Comparison of ENCODE assay signal across 22 cellular contexts in the genomic region with DNA sequence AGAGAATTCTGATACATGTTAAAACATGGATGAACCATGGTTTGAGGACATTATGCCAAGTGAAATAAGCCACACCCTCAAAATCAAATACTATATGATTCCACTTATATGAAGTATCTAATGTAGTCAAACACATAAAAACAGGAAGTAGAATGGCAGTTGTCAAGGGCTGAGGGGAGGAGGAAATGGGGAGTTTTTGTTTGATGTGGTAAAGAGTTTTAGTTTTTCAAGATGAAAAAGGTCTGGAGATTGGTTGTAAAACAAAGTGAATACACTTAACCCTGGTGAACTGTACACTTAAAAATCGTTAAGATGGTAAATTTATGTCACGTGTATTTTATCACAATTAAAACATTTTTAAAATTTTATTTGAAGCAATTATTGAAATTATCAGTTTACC.
A peak's percentile ranks its signal among the peaks of the same experiment; 100 is the strongest.
DNase-seq lines count a peak whose midpoint lies in the region; ATAC-seq and TF ChIP-seq lines count a peak whose summit lies in the region.
"Had no signal": no experiment of that assay in that cellular context is flagged by ENCODE, and none has a peak within 500 bp of the region (broad histone marks: within the 10 kb centered on the region; RNA-seq: fewer than 3 reads in every experiment).

No MANE protein-coding gene starts in this region.

- no peak overlapping the region for H2AFZ ChIP-seq in Loucy (ENCODE audit: low read length)

- POLR2A ChIA-PET in CD4-positive, alpha-beta memory T cell (lab: Charles Lee; ENCODE audit: partially characterized antibody), result no interaction called here

- H3K9me2 ChIP-seq in Loucy (replicated peaks; ENCODE audit: low read depth, low read length), result no peaks in the 10 kb centered on the region

- TF ChIP-seq POLR2A in sigmoid colon (IDR thresholded peaks at IDR 0.05), result no peak

- TF ChIP-seq CTCF in Loucy (conservative IDR thresholded peaks at IDR 0.05; ENCODE audit: low read length), result no peak
- no peak for TF ChIP-seq CTCF in sigmoid colon (IDR thresholded peaks at IDR 0.05)

- H3K27ac ChIP-seq in BLaER1, result no peak overlapping the region
- no peak overlapping the region for H3K27ac ChIP-seq in CD4-positive, alpha-beta memory T cell (ENCODE audit: low read depth, low read length)
- H3K27ac ChIP-seq in sigmoid colon, result no peak overlapping the region
- H3K27ac ChIP-seq: esophagus muscularis mucosa, gastroesophageal sphincter, upper lobe of right lung, VCaP had no signal

- H3K27me3 ChIP-seq in BLaER1 (no peaks in the 10 kb centered on the region), Loucy (ENCODE audit: insufficient read depth, low read length, poor library complexity, severe bottlenecking) (no peaks in the 10 kb centered on the region), sigmoid colon (no peaks in the 10 kb centered on the region)
- H3K27me3 ChIP-seq in CD4-positive, alpha-beta memory T cell (ENCODE audit: insufficient read depth, low read length), result no peaks in the 10 kb centered on the region
- H3K27me3 ChIP-seq: esophagus muscularis mucosa, gastroesophageal sphincter, upper lobe of right lung had no signal

- H3K4me3 ChIP-seq in BLaER1 (no peak overlapping the region), Loucy (ENCODE audit: low read length, poor library complexity, severe bottlenecking) (no peak overlapping the region), sigmoid colon (no peak overlapping the region)
- no peak overlapping the region for H3K4me3 ChIP-seq in CD4-positive, alpha-beta memory T cell (ENCODE audit: low read length in 2 of 2)
- H3K4me3 ChIP-seq: esophagus muscularis mucosa, gastroesophageal sphincter, upper lobe of right lung had no signal

- WGBS in sigmoid colon, 2 donors, result 21 to 35% methylated on average over 2 of the region's 2 CpGs

- no peaks in the 10 kb centered on the region for H3K36me3 Mint-ChIP-seq in CD4-positive, alpha-beta memory T cell
- H3K36me3 Mint-ChIP-seq in T-helper 1 cell treated with Interleukin-12 subunit alpha and Interleukin-12 subunit beta and Interleukin-4 antibody, amounts not matched to agents 30 μg/mL and 1 μg/mL, for 36 hours (ENCODE audit: low read depth), result no peaks in the 10 kb centered on the region
- H3K36me3 Mint-ChIP-seq: memory B cell had no signal

- peak in 3 of 5 donors; percentile 8 to 15 (median 13) for DNase-seq in CD4-positive, alpha-beta memory T cell
- DNase-seq in cardiac septum (ENCODE audit: low spot score) (no peak), sigmoid colon (no peak), inferior parietal cortex (ENCODE audit: extremely low spot score) (no peak)
- DNase-seq: activated CD4-positive, alpha-beta T cell treated with anti-CD3 and anti-CD28 coated beads, Interleukin-2, amount 50 U/mL, for 48 hours; activated naive CD4-positive, alpha-beta T cell treated with anti-CD3 and anti-CD28 coated beads, Interleukin-2, amount 50 U/mL, for 16 hours; activated T-cell treated with anti-CD3 and anti-CD28 coated beads, Interleukin-2, amount 50 U/mL, for 24 hours; effector memory CD4-positive, alpha-beta T cell; natural killer cell; NCI-H1694; RPMI8226; stimulated activated CD4-positive, alpha-beta T cell treated with anti-CD3 and anti-CD28 coated beads, Interleukin-4, amount 100 ng/mL, for 4 hours; upper lobe of right lung had no signal

- H3K79me2 ChIP-seq in Loucy (ENCODE audit: insufficient read depth, low read length), result no peaks in the 10 kb centered on the region

- H3K4me2 ChIP-seq in BLaER1 (peak overlapping the region; percentile 28; the same call in 1 of the 2 replicates), Loucy (ENCODE audit: low read depth, low read length, poor library complexity, severe bottlenecking) (peak overlapping the region; percentile 31)

- ATAC-seq in GM19463 (IDR thresholded peaks at IDR 0.05; ENCODE audit: unreplicated experiment), result no peak
- ATAC-seq: gastroesophageal sphincter, HCT116, natural killer cell, upper lobe of right lung had no signal

- H3K36me3 ChIP-seq in BLaER1 (no peaks in the 10 kb centered on the region), Loucy (ENCODE audit: insufficient read depth, low read length) (no peaks in the 10 kb centered on the region), sigmoid colon (no peaks in the 10 kb centered on the region)
- H3K36me3 ChIP-seq in CD4-positive, alpha-beta memory T cell (ENCODE audit: insufficient read depth, low read length), result no peaks in the 10 kb centered on the region
- H3K36me3 ChIP-seq: esophagus muscularis mucosa, gastroesophageal sphincter, upper lobe of right lung had no signal

- TF ChIP-seq EP300 in sigmoid colon (IDR thresholded peaks at IDR 0.05), result no peak

- H3K4me3 Mint-ChIP-seq in CD4-positive, alpha-beta memory T cell, result peak overlapping the region in 1 of 8 donors; percentile 2
- H3K4me3 Mint-ChIP-seq in T-helper 1 cell treated with Interleukin-12 subunit alpha and Interleukin-12 subunit beta and Interleukin-4 antibody, amounts not matched to agents 30 μg/mL and 1 μg/mL, for 36 hours, result no peak overlapping the region
- H3K4me3 Mint-ChIP-seq: activated T-cell treated with anti-CD3 and anti-CD28 coated beads, Interleukin-2, amount 50 U/mL, for 24 hours; memory B cell; natural killer cell had no signal

- intact Hi-C loops in CD4-positive, alpha-beta memory T cell (cut with micrococcal nuclease), result no loop called here
- intact Hi-C loops in cardiac septum (cut with DNase I), result no loop called here
- intact Hi-C loops in sigmoid colon (cut with DNase I), result no loop called here

- H3K27me3 Mint-ChIP-seq in CD4-positive, alpha-beta memory T cell, result no peaks in the 10 kb centered on the region
- H3K27me3 Mint-ChIP-seq in T-helper 1 cell treated with Interleukin-12 subunit alpha and Interleukin-12 subunit beta and Interleukin-4 antibody, amounts not matched to agents 30 μg/mL and 1 μg/mL, for 36 hours (ENCODE audit: low read depth), result no peaks in the 10 kb centered on the region
- H3K27me3 Mint-ChIP-seq: activated T-cell treated with anti-CD3 and anti-CD28 coated beads, Interleukin-2, amount 50 U/mL, for 24 hours; memory B cell had no signal

- H3K4me1 Mint-ChIP-seq in CD4-positive, alpha-beta memory T cell, result peaks cover 0 to 4% (median 1%) of the 10 kb centered on the region in 4 donors
- peaks cover 3% of the 10 kb centered on the region for H3K4me1 Mint-ChIP-seq in T-helper 1 cell treated with Interleukin-12 subunit alpha and Interleukin-12 subunit beta and Interleukin-4 antibody, amounts not matched to agents 30 μg/mL and 1 μg/mL, for 36 hours (ENCODE audit: low read depth)
- H3K4me1 Mint-ChIP-seq: memory B cell, natural killer cell had no signal

- no peaks in the 10 kb centered on the region for H3F3A ChIP-seq in Loucy (ENCODE audit: low read depth)

- CTCF ChIA-PET in CD4-positive, alpha-beta memory T cell (lab: Charles Lee; ENCODE audit: partially characterized antibody), result no interaction called here

- H3K9me3 ChIP-seq in BLaER1 (no peaks in the 10 kb centered on the region), Loucy (ENCODE audit: insufficient read depth, low read depth, low read length) (no peaks in the 10 kb centered on the region; the same call in 1 of the 2 replicates), sigmoid colon (peaks cover 0 to 2% (median 0%) of the 10 kb centered on the region in 4 donors)
- no peaks in the 10 kb centered on the region for H3K9me3 ChIP-seq in CD4-positive, alpha-beta memory T cell (ENCODE audit: control insufficient read depth in 1 of 2, low read length in 2 of 2)
- H3K9me3 ChIP-seq: upper lobe of right lung had no signal

- H3K9ac ChIP-seq in BLaER1, result no peak overlapping the region
- no peak overlapping the region for H3K9ac ChIP-seq in Loucy (ENCODE audit: low read depth, low read length, poor library complexity, severe bottlenecking)

- H3K9me3 Mint-ChIP-seq in CD4-positive, alpha-beta memory T cell, result peaks cover 2 to 27% (median 14%) of the 10 kb centered on the region in 8 donors
- H3K9me3 Mint-ChIP-seq in T-helper 1 cell treated with Interleukin-12 subunit alpha and Interleukin-12 subunit beta and Interleukin-4 antibody, amounts not matched to agents 30 μg/mL and 1 μg/mL, for 36 hours, result peaks cover 11% of the 10 kb centered on the region

- H3K27ac Mint-ChIP-seq in CD4-positive, alpha-beta memory T cell, result no peak overlapping the region
- H3K27ac Mint-ChIP-seq in T-helper 1 cell treated with Interleukin-12 subunit alpha and Interleukin-12 subunit beta and Interleukin-4 antibody, amounts not matched to agents 30 μg/mL and 1 μg/mL, for 36 hours, result peak overlapping the region; percentile 13
- H3K27ac Mint-ChIP-seq: activated T-cell treated with anti-CD3 and anti-CD28 coated beads, Interleukin-2, amount 50 U/mL, for 24 hours; memory B cell; natural killer cell had no signal

- H3K4me1 ChIP-seq in BLaER1 (peaks cover 9% of the 10 kb centered on the region), Loucy (ENCODE audit: insufficient read depth, low read length, poor library complexity, severe bottlenecking) (peaks cover 7% of the 10 kb centered on the region), sigmoid colon (no peaks in the 10 kb centered on the region)
- no peaks in the 10 kb centered on the region for H3K4me1 ChIP-seq in CD4-positive, alpha-beta memory T cell (ENCODE audit: insufficient read depth, low read length)
- H3K4me1 ChIP-seq: esophagus muscularis mucosa, gastroesophageal sphincter, upper lobe of right lung had no signal

- H4K20me1 ChIP-seq in BLaER1 (no peaks in the 10 kb centered on the region), Loucy (ENCODE audit: insufficient read depth, low read length, poor library complexity, severe bottlenecking) (no peaks in the 10 kb centered on the region)

Comparison
In these comparisons a context has a peak if more than half of its experiments do, and no peak if none do; other contexts are left out.
1. DNase-seq: peak in CD4-positive, alpha-beta memory T cell (3 of 5); none in cardiac septum (single experiment), sigmoid colon (single experiment) and inferior parietal cortex (single experiment).